ENCODE assay signal across 38 cellular contexts in genomic region chr1:18141661-18142060, GRCh38. TPM values are rescaled to one million over a fixed set of nuclear protein-coding genes. Genes with fewer than 3 reads are reported as not detected.
"Had no signal": no experiment of that assay in that cellular context is flagged by ENCODE, and none has a peak within 500 bp of the region (broad histone marks: within the 10 kb centered on the region; RNA-seq: fewer than 3 reads in every experiment).

No MANE protein-coding gene starts in this region.

- H3K4me1 Mint-ChIP-seq: activated naive CD4-positive, alpha-beta T cell treated with anti-CD3 and anti-CD28 coated beads, Interleukin-2, amount 10 ng/mL, durations not matched to agents 7 days and 5 days; activated naive CD4-positive, alpha-beta T cell treated with anti-CD3 and anti-CD28 coated beads, Interleukin-2, amount 50 U/mL, for 24 hours; activated naive CD8-positive, alpha-beta T cell treated with anti-CD3 and anti-CD28 coated beads for 36 hours; activated naive CD8-positive, alpha-beta T cell treated with anti-CD3 and anti-CD28 coated beads, Interleukin-2, amount 10 ng/mL, durations not matched to agents 7 days and 5 days; activated naive CD8-positive, alpha-beta T cell treated with anti-CD3 and anti-CD28 coated beads, Interleukin-2, amount 50 U/mL, for 24 hours; activated T-helper 17 cell treated with anti-CD3 and anti-CD28 coated beads, Interleukin-2, amount 50 U/mL, for 72 hours; brain; central memory CD8-positive, alpha-beta T cell had no signal

- H3K27me3 Mint-ChIP-seq: activated naive CD4-positive, alpha-beta T cell treated with anti-CD3 and anti-CD28 coated beads, Interleukin-2, amount 10 ng/mL, durations not matched to agents 7 days and 5 days; activated naive CD8-positive, alpha-beta T cell treated with anti-CD3 and anti-CD28 coated beads, Interleukin-2, amount 50 U/mL, for 24 hours had no signal

- H3K27ac ChIP-seq: adrenal gland, ascending aorta, body of pancreas, brain microvascular endothelial cell, breast epithelium, cardiac muscle cell had no signal

- H3K4me1 ChIP-seq: ascending aorta, body of pancreas, breast epithelium had no signal

- H3K4me3 Mint-ChIP-seq: activated naive CD4-positive, alpha-beta T cell treated with anti-CD3 and anti-CD28 coated beads for 36 hours; activated naive CD4-positive, alpha-beta T cell treated with anti-CD3 and anti-CD28 coated beads, Interleukin-2, amount 10 ng/mL, durations not matched to agents 7 days and 5 days; activated naive CD4-positive, alpha-beta T cell treated with anti-CD3 and anti-CD28 coated beads, Interleukin-2, amount 50 U/mL, for 24 hours; activated naive CD8-positive, alpha-beta T cell; activated naive CD8-positive, alpha-beta T cell treated with anti-CD3 and anti-CD28 coated beads for 36 hours; activated naive CD8-positive, alpha-beta T cell treated with anti-CD3 and anti-CD28 coated beads, Interleukin-2, amount 10 ng/mL, durations not matched to agents 7 days and 5 days; activated naive CD8-positive, alpha-beta T cell treated with anti-CD3 and anti-CD28 coated beads, Interleukin-2, amount 50 U/mL, for 24 hours; activated T-cell treated with anti-CD3 and anti-CD28 coated beads, Interleukin-2, amount 50 U/mL, for 24 hours; activated T-cell treated with anti-CD3 and anti-CD28 coated beads, Interleukin-2, amount 50 U/mL, for 4 hours; activated T-cell treated with anti-CD3 and anti-CD28 coated beads, Interleukin-2, amount 50 U/mL, for 72 hours; activated T-helper 1 cell treated with anti-CD3 and anti-CD28 coated beads, Interleukin-12 subunit alpha, Interleukin-12 subunit beta, Interleukin-2, Interleukin-4 antibody, amounts not matched to agents 30 ng/mL and 10 ng/mL and 1 ng/mL, durations not matched to agents 14 hours and 24 hours and 36 hours; activated T-helper 17 cell treated with anti-CD3 and anti-CD28 coated beads, Interleukin-2, amount 50 U/mL, for 72 hours; brain; central memory CD8-positive, alpha-beta T cell had no signal

- ATAC-seq: activated naive CD4-positive, alpha-beta T cell treated with anti-CD3 and anti-CD28 coated beads, Interleukin-2, amount 50 U/mL, for 72 hours; activated naive CD8-positive, alpha-beta T cell treated with anti-CD3 and anti-CD28 coated beads, Interleukin-2, amount 50 U/mL, for 24 hours; activated T-cell treated with anti-CD3 and anti-CD28 coated beads, Interleukin-2, amount 50 U/mL, for 4 hours; activated T-cell treated with anti-CD3 and anti-CD28 coated beads, Interleukin-2, amount 50 U/mL, for 72 hours; activated T-helper 17 cell treated with anti-CD3 and anti-CD28 coated beads, Interleukin-2, amount 50 U/mL, for 72 hours; body of pancreas had no signal

- H3K36me3 ChIP-seq: adrenal gland, ascending aorta, brain microvascular endothelial cell, breast epithelium, cardiac muscle cell had no signal

- H3K9me3 ChIP-seq: adrenal gland, ascending aorta, body of pancreas, breast epithelium had no signal

- H3K27ac Mint-ChIP-seq: activated naive CD4-positive, alpha-beta T cell treated with anti-CD3 and anti-CD28 coated beads for 36 hours; activated naive CD4-positive, alpha-beta T cell treated with anti-CD3 and anti-CD28 coated beads, Interleukin-2, amount 10 ng/mL, durations not matched to agents 7 days and 5 days; activated naive CD4-positive, alpha-beta T cell treated with anti-CD3 and anti-CD28 coated beads, Interleukin-2, amount 50 U/mL, for 24 hours; activated naive CD4-positive, alpha-beta T cell treated with anti-CD3 and anti-CD28 coated beads, Interleukin-2, amount 50 U/mL, for 72 hours; activated naive CD8-positive, alpha-beta T cell; activated naive CD8-positive, alpha-beta T cell treated with anti-CD3 and anti-CD28 coated beads for 36 hours; activated naive CD8-positive, alpha-beta T cell treated with anti-CD3 and anti-CD28 coated beads, Interleukin-2, amount 10 ng/mL, durations not matched to agents 7 days and 5 days; activated naive CD8-positive, alpha-beta T cell treated with anti-CD3 and anti-CD28 coated beads, Interleukin-2, amount 50 U/mL, for 24 hours; activated T-cell treated with anti-CD3 and anti-CD28 coated beads, Interleukin-2, amount 50 U/mL, for 24 hours; activated T-cell treated with anti-CD3 and anti-CD28 coated beads, Interleukin-2, amount 50 U/mL, for 72 hours; activated T-helper 1 cell treated with anti-CD3 and anti-CD28 coated beads, Interleukin-12 subunit alpha, Interleukin-12 subunit beta, Interleukin-2, Interleukin-4 antibody, amounts not matched to agents 30 ng/mL and 10 ng/mL and 1 ng/mL, durations not matched to agents 14 hours and 24 hours and 36 hours; activated T-helper 17 cell treated with anti-CD3 and anti-CD28 coated beads, Interleukin-2, amount 50 U/mL, for 72 hours; activated T-helper 2 cell treated with anti-CD3 and anti-CD28 coated beads, Interferon-gamma antibody, Interleukin-2, Interleukin-4, amounts not matched to agents 10 μg/mL and 5 μg/mL and 100 μg/mL, durations not matched to agents 14 hours and 24 hours and 36 hours; brain had no signal

- H3K4me3 ChIP-seq: adrenal gland, ascending aorta, body of pancreas, breast epithelium, cardiac muscle cell had no signal

- DNase-seq: activated effector memory CD4-positive, alpha-beta T cell treated with anti-CD3 and anti-CD28 coated beads, Interleukin-2, amount 50 U/mL, for 16 hours; activated effector memory CD4-positive, alpha-beta T cell treated with Interleukin-2 at 50 U/mL for 16 hours; activated gamma-delta T cell; activated gamma-delta T cell treated with Interleukin-2 at 50 U/mL for 16 hours; activated naive CD4-positive, alpha-beta T cell; activated naive CD4-positive, alpha-beta T cell treated with anti-CD3 and anti-CD28 coated beads for 36 hours; activated naive CD4-positive, alpha-beta T cell treated with anti-CD3 and anti-CD28 coated beads, Interleukin-2, amount 10 ng/mL, durations not matched to agents 7 days and 5 days; activated naive CD4-positive, alpha-beta T cell treated with anti-CD3 and anti-CD28 coated beads, Interleukin-2, amount 50 U/mL, for 16 hours; activated naive CD4-positive, alpha-beta T cell treated with Interleukin-2 at 50 U/mL for 16 hours; activated naive CD8-positive, alpha-beta T cell treated with anti-CD3 and anti-CD28 coated beads for 36 hours; activated naive CD8-positive, alpha-beta T cell treated with anti-CD3 and anti-CD28 coated beads, Interleukin-2, amount 10 ng/mL, durations not matched to agents 7 days and 5 days; activated naive CD8-positive, alpha-beta T cell treated with anti-CD3 and anti-CD28 coated beads, Interleukin-2, amount 50 U/mL, for 24 hours; activated T-cell treated with anti-CD3 and anti-CD28 coated beads, Interleukin-2, amount 50 U/mL, for 1 hour; activated T-cell treated with anti-CD3 and anti-CD28 coated beads, Interleukin-2, amount 50 U/mL, for 24 hours; activated T-cell treated with anti-CD3 and anti-CD28 coated beads, Interleukin-2, amount 50 U/mL, for 4 hours; activated T-cell treated with anti-CD3 and anti-CD28 coated beads, Interleukin-2, amount 50 U/mL, for 48 hours; activated T-cell treated with anti-CD3 and anti-CD28 coated beads, Interleukin-2, amount 50 U/mL, for 72 hours; amniotic stem cell; aorta; body of pancreas; brain microvascular endothelial cell; central memory CD4-positive, alpha-beta T cell; cerebellar nuclear complex had no signal

- H3K27me3 ChIP-seq: adrenal gland, ascending aorta, body of pancreas, brain microvascular endothelial cell, cardiac muscle cell had no signal

- H3K36me3 Mint-ChIP-seq: activated naive CD4-positive, alpha-beta T cell treated with anti-CD3 and anti-CD28 coated beads, Interleukin-2, amount 10 ng/mL, durations not matched to agents 7 days and 5 days; activated naive CD4-positive, alpha-beta T cell treated with anti-CD3 and anti-CD28 coated beads, Interleukin-2, amount 50 U/mL, for 24 hours; activated naive CD4-positive, alpha-beta T cell treated with anti-CD3 and anti-CD28 coated beads, Interleukin-2, amount 50 U/mL, for 72 hours; activated naive CD8-positive, alpha-beta T cell; activated naive CD8-positive, alpha-beta T cell treated with anti-CD3 and anti-CD28 coated beads for 36 hours; activated naive CD8-positive, alpha-beta T cell treated with anti-CD3 and anti-CD28 coated beads, Interleukin-2, amount 10 ng/mL, durations not matched to agents 7 days and 5 days; brain had no signal

- H3K9me3 Mint-ChIP-seq: activated naive CD4-positive, alpha-beta T cell treated with anti-CD3 and anti-CD28 coated beads for 36 hours; activated naive CD4-positive, alpha-beta T cell treated with anti-CD3 and anti-CD28 coated beads, Interleukin-2, amount 10 ng/mL, durations not matched to agents 7 days and 5 days; activated naive CD4-positive, alpha-beta T cell treated with anti-CD3 and anti-CD28 coated beads, Interleukin-2, amount 50 U/mL, for 24 hours; activated naive CD4-positive, alpha-beta T cell treated with anti-CD3 and anti-CD28 coated beads, Interleukin-2, amount 50 U/mL, for 72 hours; activated naive CD8-positive, alpha-beta T cell treated with anti-CD3 and anti-CD28 coated beads, Interleukin-2, amount 10 ng/mL, durations not matched to agents 7 days and 5 days; activated naive CD8-positive, alpha-beta T cell treated with anti-CD3 and anti-CD28 coated beads, Interleukin-2, amount 50 U/mL, for 24 hours; activated T-cell treated with anti-CD3 and anti-CD28 coated beads, Interleukin-2, amount 50 U/mL, for 24 hours; activated T-cell treated with anti-CD3 and anti-CD28 coated beads, Interleukin-2, amount 50 U/mL, for 4 hours; activated T-cell treated with anti-CD3 and anti-CD28 coated beads, Interleukin-2, amount 50 U/mL, for 72 hours; activated T-helper 1 cell treated with anti-CD3 and anti-CD28 coated beads, Interleukin-12 subunit alpha, Interleukin-12 subunit beta, Interleukin-2, Interleukin-4 antibody, amounts not matched to agents 30 ng/mL and 10 ng/mL and 1 ng/mL, durations not matched to agents 14 hours and 24 hours and 36 hours; activated T-helper 17 cell treated with anti-CD3 and anti-CD28 coated beads, Interleukin-2, amount 50 U/mL, for 72 hours; activated T-helper 2 cell treated with anti-CD3 and anti-CD28 coated beads, Interferon-gamma antibody, Interleukin-2, Interleukin-4, amounts not matched to agents 10 μg/mL and 5 μg/mL and 100 μg/mL, durations not matched to agents 14 hours and 24 hours and 36 hours; central memory CD8-positive, alpha-beta T cell had no signal

RNA-seq across cellular contexts. Expression of gene IGSF21, which starts 34.1 kb away (rescaled TPM):
- total RNA-seq: activated naive CD4-positive, alpha-beta T cell treated with anti-CD3 and anti-CD28 coated beads for 36 hours; activated naive CD4-positive, alpha-beta T cell treated with anti-CD3 and anti-CD28 coated beads, Interleukin-2, amount 50 U/mL, for 72 hours; activated naive CD8-positive, alpha-beta T cell treated with anti-CD3 and anti-CD28 coated beads for 36 hours; activated naive CD8-positive, alpha-beta T cell treated with anti-CD3 and anti-CD28 coated beads, Interleukin-2, amount 10 ng/mL, durations not matched to agents 7 days and 5 days; activated T-cell treated with anti-CD3 and anti-CD28 coated beads, Interleukin-2, amount 50 U/mL, for 4 hours; activated T-cell treated with anti-CD3 and anti-CD28 coated beads, Interleukin-2, amount 50 U/mL, for 72 hours; activated T-helper 1 cell treated with anti-CD3 and anti-CD28 coated beads, Interleukin-12 subunit alpha, Interleukin-12 subunit beta, Interleukin-2, Interleukin-4 antibody, amounts not matched to agents 30 ng/mL and 10 ng/mL and 1 ng/mL, durations not matched to agents 14 hours and 24 hours and 36 hours; activated T-helper 17 cell treated with anti-CD3 and anti-CD28 coated beads, Interleukin-2, amount 50 U/mL, for 72 hours; activated T-helper 2 cell treated with anti-CD3 and anti-CD28 coated beads, Interferon-gamma antibody, Interleukin-2, Interleukin-4, amounts not matched to agents 10 μg/mL and 5 μg/mL and 100 μg/mL, durations not matched to agents 14 hours and 24 hours and 36 hours; astrocyte; bronchial epithelial cell; chondrocyte had no signal
- polyA plus RNA-seq: cardiac muscle cell had no signal
